Comparison of ENCODE assay signal across 18 cellular contexts in the genomic region with DNA sequence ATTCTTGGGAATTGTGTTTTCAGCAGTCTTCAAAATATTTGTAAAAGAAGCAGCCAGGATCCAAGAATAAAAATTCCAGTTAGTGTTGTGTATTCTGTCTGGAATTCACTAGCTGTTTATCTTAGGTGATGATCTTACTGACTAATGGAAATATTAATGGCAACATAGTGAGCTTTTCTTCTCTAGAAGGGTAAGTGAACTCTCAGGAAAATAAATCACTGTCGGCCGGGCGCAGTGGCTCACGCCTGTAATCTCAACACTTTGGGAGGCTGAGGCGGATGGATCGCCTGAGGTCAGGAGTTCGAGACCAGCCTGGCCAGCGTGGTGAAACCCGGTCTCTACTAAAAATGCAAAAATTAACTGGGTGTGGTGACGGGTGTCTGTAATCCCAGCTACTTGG.
DNase-seq lines count a peak whose midpoint lies in the region; ATAC-seq and TF ChIP-seq lines count a peak whose summit lies in the region.
"Had no signal": no experiment of that assay in that cellular context is flagged by ENCODE, and none has a peak within 500 bp of the region (broad histone marks: within the 10 kb centered on the region; RNA-seq: fewer than 3 reads in every experiment).

No MANE protein-coding gene starts in this region.

- WGBS in transverse colon (ENCODE audit: low coverage in 1 of 2), 2 donors, result 70 to 72% methylated on average over 5 to 10 of the region's 10 CpGs

- CTCF ChIA-PET in HEK293T (lab: Yijun Ruan, JAX), result no interaction called here

- TF ChIP-seq EP300 in transverse colon (IDR thresholded peaks at IDR 0.05; ENCODE audit: low read depth), result no peak

- DNase-seq in HEK293T (ENCODE audit: extremely low spot score) (no peak), chondrocyte (ENCODE audit: low spot score) (no peak), mesothelial cell of epicardium (ENCODE audit: low spot score in 2 of 2, unreplicated experiment in 2 of 2) (no peak), transverse colon (peak; percentile 11)
- no peak for DNase-seq in stimulated activated CD4-positive, alpha-beta T cell treated with anti-CD3 and anti-CD28 coated beads, Interleukin-15, amount 100 ng/mL, for 24 hours
- DNase-seq in activated CD4-positive, CD25-positive, alpha-beta regulatory T cell (lab: John Stamatoyannopoulos, UW), result no peak
- DNase-seq in activated naive CD8-positive, alpha-beta T cell treated with anti-CD3 and anti-CD28 coated beads for 36 hours, result no peak
- DNase-seq: activated T-cell treated with anti-CD3 and anti-CD28 coated beads, Interleukin-2, amount 50 U/mL, for 1 hour; amygdala; effector CD4-positive, alpha-beta T cell; head of caudate nucleus; lower lobe of right lung; NCI-H1930; NK-92 treated with Interleukin-12 subunit alpha and Interleukin-12 subunit beta, amount 100 ng/mL, for 24 hours; retina had no signal

- peak overlapping the region; percentile 19 for H3K4me3 Mint-ChIP-seq in chondrocyte (ENCODE audit: unreplicated experiment)
- no peak overlapping the region for H3K4me3 Mint-ChIP-seq in mesothelial cell of epicardium
- no peak overlapping the region for H3K4me3 Mint-ChIP-seq in activated naive CD8-positive, alpha-beta T cell treated with anti-CD3 and anti-CD28 coated beads for 36 hours
- H3K4me3 Mint-ChIP-seq: WTC11 had no signal

- H3K36me3 Mint-ChIP-seq in chondrocyte (ENCODE audit: low read depth), result peaks cover 13% of the 10 kb centered on the region
- H3K36me3 Mint-ChIP-seq in mesothelial cell of epicardium, result peaks cover 22% of the 10 kb centered on the region
- no peaks in the 10 kb centered on the region for H3K36me3 Mint-ChIP-seq in activated naive CD8-positive, alpha-beta T cell treated with anti-CD3 and anti-CD28 coated beads for 36 hours

- no peak for TF ChIP-seq POLR2A in transverse colon (IDR thresholded peaks at IDR 0.05)

- intact Hi-C loops in transverse colon (cut with DNase I; ENCODE audit: low total_unique reads), result no loop called here

- TF ChIP-seq CTCF in chondrocyte (IDR thresholded peaks at IDR 0.05) (no peak), mesothelial cell of epicardium (IDR thresholded peaks at IDR 0.05; ENCODE audit: unreplicated experiment) (no peak), transverse colon (IDR thresholded peaks at IDR 0.05) (no peak)

- no peak overlapping the region for H3K4me3 ChIP-seq in transverse colon
- H3K4me3 ChIP-seq: lower lobe of right lung, SK-N-MC had no signal

- peak overlapping the region; percentile 99 for H3K27ac Mint-ChIP-seq in chondrocyte (ENCODE audit: unreplicated experiment)
- H3K27ac Mint-ChIP-seq in mesothelial cell of epicardium, result peak overlapping the region; percentile 96
- no peak overlapping the region for H3K27ac Mint-ChIP-seq in activated naive CD8-positive, alpha-beta T cell treated with anti-CD3 and anti-CD28 coated beads for 36 hours
- H3K27ac Mint-ChIP-seq: WTC11 had no signal

- H3K9me3 Mint-ChIP-seq in chondrocyte (ENCODE audit: low read depth) (no peaks in the 10 kb centered on the region), mesothelial cell of epicardium (no peaks in the 10 kb centered on the region)
- no peaks in the 10 kb centered on the region for H3K9me3 Mint-ChIP-seq in activated naive CD8-positive, alpha-beta T cell treated with anti-CD3 and anti-CD28 coated beads for 36 hours
- H3K9me3 Mint-ChIP-seq: WTC11 had no signal

- peak overlapping the region; percentile 8 to 69 (median 61) for H3K27ac ChIP-seq in transverse colon
- H3K27ac ChIP-seq: lower lobe of right lung had no signal

- no peaks in the 10 kb centered on the region for H3K9me3 ChIP-seq in transverse colon
- H3K9me3 ChIP-seq: lower lobe of right lung had no signal

- no peak for ATAC-seq in GM21717 (IDR thresholded peaks at IDR 0.05; ENCODE audit: unreplicated experiment)
- ATAC-seq: lower lobe of right lung, WTC11 had no signal

- POLR2A ChIA-PET in HEK293T (lab: Yijun Ruan, JAX), result no interaction called here

- H3K36me3 ChIP-seq in transverse colon, result peaks cover 0 to 25% (median 5%) of the 10 kb centered on the region in 4 donors

- in situ Hi-C loops in transverse colon (cut with MboI; ENCODE audit: low pct_ligation_motif_present in 1 of 4, low pct_unique_long_range_greater_than_20kb in 1 of 4, low sequenced_read_pairs in 3 of 4), result no loop called here

- H3K4me1 ChIP-seq in transverse colon, result no peaks in the 10 kb centered on the region
- H3K4me1 ChIP-seq: lower lobe of right lung had no signal

- H3K4me1 Mint-ChIP-seq in chondrocyte (ENCODE audit: low read depth), result peaks cover 26% of the 10 kb centered on the region
- peaks cover 13% of the 10 kb centered on the region for H3K4me1 Mint-ChIP-seq in mesothelial cell of epicardium
- no peaks in the 10 kb centered on the region for H3K4me1 Mint-ChIP-seq in activated naive CD8-positive, alpha-beta T cell treated with anti-CD3 and anti-CD28 coated beads for 36 hours
- H3K4me1 Mint-ChIP-seq: WTC11 had no signal

- no peaks in the 10 kb centered on the region for H3K27me3 Mint-ChIP-seq in chondrocyte (ENCODE audit: low read depth)
- H3K27me3 Mint-ChIP-seq in mesothelial cell of epicardium (ENCODE audit: low read depth), result no peaks in the 10 kb centered on the region
- no peaks in the 10 kb centered on the region for H3K27me3 Mint-ChIP-seq in activated naive CD8-positive, alpha-beta T cell treated with anti-CD3 and anti-CD28 coated beads for 36 hours

- H3K27me3 ChIP-seq in transverse colon, result no peaks in the 10 kb centered on the region

TF ChIP-seq in HEK293T, 16 proteins besides CTCF, POLR2A, EP300 and RAD21:
- no peak for TF ChIP-seq ELF4 (IDR thresholded peaks at IDR 0.05)
- TF ChIP-seq, protein P1, sequence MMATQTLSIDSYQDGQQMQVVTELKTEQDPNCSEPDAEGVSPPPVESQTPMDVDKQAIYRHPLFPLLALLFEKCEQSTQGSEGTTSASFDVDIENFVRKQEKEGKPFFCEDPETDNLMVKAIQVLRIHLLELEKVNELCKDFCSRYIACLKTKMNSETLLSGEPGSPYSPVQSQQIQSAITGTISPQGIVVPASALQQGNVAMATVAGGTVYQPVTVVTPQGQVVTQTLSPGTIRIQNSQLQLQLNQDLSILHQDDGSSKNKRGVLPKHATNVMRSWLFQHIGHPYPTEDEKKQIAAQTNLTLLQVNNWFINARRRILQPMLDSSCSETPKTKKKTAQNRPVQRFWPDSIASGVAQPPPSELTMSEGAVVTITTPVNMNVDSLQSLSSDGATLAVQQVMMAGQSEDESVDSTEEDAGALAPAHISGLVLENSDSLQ (IDR thresholded peaks at IDR 0.05), result peak; percentile 54; the same call in 1 of the 2 replicates
- no peak for TF ChIP-seq FOXA1 (IDR thresholded peaks at IDR 0.05)
- TF ChIP-seq ZNF384 (IDR thresholded peaks at IDR 0.05), result no peak
- TF ChIP-seq L3MBTL2 (conservative IDR thresholded peaks at IDR 0.05), result no peak
- TF ChIP-seq SP1 (IDR thresholded peaks at IDR 0.05), result no peak
- TF ChIP-seq FOXK2 (IDR thresholded peaks at IDR 0.05), result no peak
